In the genomic region with DNA sequence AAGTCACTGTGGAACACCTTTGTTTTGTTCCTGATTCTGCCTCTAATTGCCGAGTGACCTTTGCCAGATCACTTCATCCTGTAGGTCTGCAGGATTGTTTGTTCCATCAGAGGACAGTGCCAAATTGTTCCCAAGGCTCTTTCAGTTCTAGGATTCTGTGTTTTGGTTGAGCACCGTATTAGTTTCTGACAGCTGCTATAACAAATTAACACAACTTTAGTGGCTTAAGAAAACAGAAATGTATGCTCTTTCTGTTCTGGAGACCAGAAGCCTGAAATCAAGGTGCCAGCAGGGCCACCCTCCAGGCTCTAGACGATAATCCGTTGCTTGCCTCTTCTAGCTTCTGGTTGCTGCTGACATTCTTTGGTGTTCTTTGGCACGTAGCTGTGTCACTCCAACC, we compare ENCODE assay signal across 1 cellular context.
TF ChIP-seq lines count a peak whose summit lies in the region.

No MANE protein-coding gene starts in this region.

TF ChIP-seq in K562, 482 proteins besides CTCF, POLR2A, EP300 and RAD21:
- TF ChIP-seq CHD1 (IDR thresholded peaks at IDR 0.05; ENCODE audit: low read length) = no peak
- TF ChIP-seq ZBED1 (IDR thresholded peaks at IDR 0.05) = no peak
- TF ChIP-seq, protein P1, sequence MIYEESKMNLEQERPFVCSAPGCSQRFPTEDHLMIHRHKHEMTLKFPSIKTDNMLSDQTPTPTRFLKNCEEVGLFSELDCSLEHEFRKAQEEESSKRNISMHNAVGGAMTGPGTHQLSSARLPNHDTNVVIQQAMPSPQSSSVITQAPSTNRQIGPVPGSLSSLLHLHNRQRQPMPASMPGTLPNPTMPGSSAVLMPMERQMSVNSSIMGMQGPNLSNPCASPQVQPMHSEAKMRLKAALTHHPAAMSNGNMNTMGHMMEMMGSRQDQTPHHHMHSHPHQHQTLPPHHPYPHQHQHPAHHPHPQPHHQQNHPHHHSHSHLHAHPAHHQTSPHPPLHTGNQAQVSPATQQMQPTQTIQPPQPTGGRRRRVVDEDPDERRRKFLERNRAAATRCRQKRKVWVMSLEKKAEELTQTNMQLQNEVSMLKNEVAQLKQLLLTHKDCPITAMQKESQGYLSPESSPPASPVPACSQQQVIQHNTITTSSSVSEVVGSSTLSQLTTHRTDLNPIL (CRISPR knock-in tag; IDR thresholded peaks at IDR 0.05) = no peak
- peak; percentile 98 for TF ChIP-seq ZNF12 (CRISPR knock-in tag; IDR thresholded peaks at IDR 0.05)
